Comparison of ENCODE assay signal across 26 cellular contexts in genomic region chr3:72127213-72127612, GRCh38.
"Had no signal": no experiment of that assay in that cellular context is flagged by ENCODE, and none has a peak within 500 bp of the region (broad histone marks: within the 10 kb centered on the region; RNA-seq: fewer than 3 reads in every experiment).

No MANE protein-coding gene starts in this region.

- H3K9me3 ChIP-seq: lower lobe of right lung, neutrophil, ovary, right atrium auricular region, right lobe of liver, upper lobe of left lung, vagina had no signal

- H3K9ac ChIP-seq: neural progenitor cell had no signal

- DNase-seq: head of caudate nucleus; hippocampal formation; kidney glomerular epithelial cell; left cardiac atrium; left ventricle myocardium superior; lower lobe of right lung; mesenchymal stem cell; naive B cell; natural killer cell; nephron progenitor cell; occipital lobe; ovary; right lobe of liver; spleen; stimulated activated CD4-positive, alpha-beta T cell treated with anti-CD3 and anti-CD28 coated beads, Interleukin-4, amount 100 ng/mL, for 24 hours; stimulated activated naive CD4-positive, alpha-beta T cell; stimulated activated naive CD8-positive, alpha-beta T cell treated with anti-CD3 and anti-CD28 coated beads, Interleukin-15, amount 100 ng/mL, for 72 hours; substantia nigra; upper lobe of left lung had no signal

- H3K9me3 Mint-ChIP-seq: natural killer cell; nephron progenitor cell; stimulated activated effector memory CD8-positive, alpha-beta T cell treated with anti-CD3 and anti-CD28 coated beads, Interleukin-12 subunit alpha, Interleukin-12 subunit beta, amount 100 ng/mL, for 72 hours had no signal

- H3K27me3 Mint-ChIP-seq: progenitor cell of endocrine pancreas had no signal

- H2AFZ ChIP-seq: neural progenitor cell had no signal

- ATAC-seq: left ventricle myocardium superior; natural killer cell; stimulated activated naive CD8-positive, alpha-beta T cell treated with anti-CD3 and anti-CD28 coated beads, Interleukin-15, amount 100 ng/mL, for 72 hours had no signal

- H3K4me1 Mint-ChIP-seq: natural killer cell had no signal

- H3K4me2 ChIP-seq: neural progenitor cell had no signal

- H3K27me3 ChIP-seq: neural progenitor cell, neutrophil, ovary, right atrium auricular region, right lobe of liver, spleen, tibial nerve, upper lobe of left lung, vagina had no signal

- H3K4me1 ChIP-seq: lower lobe of right lung, neural progenitor cell, upper lobe of left lung had no signal

- H3K36me3 ChIP-seq: lower lobe of right lung, neural progenitor cell, neutrophil, ovary, right atrium auricular region, right lobe of liver, spleen, tibial nerve, upper lobe of left lung, vagina had no signal

- H3K27ac Mint-ChIP-seq: natural killer cell; nephron progenitor cell; neural progenitor cell; progenitor cell of endocrine pancreas; stimulated activated effector memory CD8-positive, alpha-beta T cell treated with anti-CD3 and anti-CD28 coated beads, Interleukin-12 subunit alpha, Interleukin-12 subunit beta, amount 100 ng/mL, for 72 hours; stimulated activated naive CD8-positive, alpha-beta T cell treated with anti-CD3 and anti-CD28 coated beads, Interleukin-15, amount 100 ng/mL, for 72 hours had no signal

- H3K4me3 ChIP-seq: lower lobe of right lung, neural progenitor cell, ovary, right atrium auricular region, right lobe of liver, spleen, tibial nerve, upper lobe of left lung, vagina had no signal

- H3K4me3 Mint-ChIP-seq: naive B cell; natural killer cell; nephron progenitor cell; neural progenitor cell; stimulated activated effector memory CD8-positive, alpha-beta T cell treated with anti-CD3 and anti-CD28 coated beads, Interleukin-12 subunit alpha, Interleukin-12 subunit beta, amount 100 ng/mL, for 72 hours; stimulated activated naive CD8-positive, alpha-beta T cell treated with anti-CD3 and anti-CD28 coated beads, Interleukin-15, amount 100 ng/mL, for 72 hours had no signal

- H3K27ac ChIP-seq: lower lobe of right lung, neural progenitor cell, neutrophil, ovary, right atrium auricular region, right lobe of liver, spleen, tibial nerve, upper lobe of left lung, vagina had no signal

- H3K36me3 Mint-ChIP-seq: natural killer cell; neural progenitor cell; stimulated activated effector memory CD8-positive, alpha-beta T cell treated with anti-CD3 and anti-CD28 coated beads, Interleukin-12 subunit alpha, Interleukin-12 subunit beta, amount 100 ng/mL, for 72 hours had no signal
